Comparison of ENCODE assay signal across 10 cellular contexts in genomic region chr22:17921871-17922821, GRCh38.
DNase-seq lines count a peak whose midpoint lies in the region; ATAC-seq and TF ChIP-seq lines count a peak whose summit lies in the region.
"Had no signal": no experiment of that assay in that cellular context is flagged by ENCODE, and none has a peak within 500 bp of the region (broad histone marks: within the 10 kb centered on the region; RNA-seq: fewer than 3 reads in every experiment).

No MANE protein-coding gene starts in this region.

- H3K36me3 Mint-ChIP-seq in naive B cell: no peaks in the 10 kb centered on the region
- H3K36me3 Mint-ChIP-seq in activated CD4-positive, alpha-beta memory T cell treated with anti-CD3 and anti-CD28 coated beads, Interleukin-2, amount 10 ng/mL, durations not matched to agents 7 days and 5 days (ENCODE audit: low read depth): no peaks in the 10 kb centered on the region

- H3K27ac Mint-ChIP-seq in naive B cell: peak overlapping the region in 5 of 6 donors; percentile 56 to 94 (median 90)
- H3K27ac Mint-ChIP-seq in activated CD4-positive, alpha-beta memory T cell treated with anti-CD3 and anti-CD28 coated beads, Interleukin-2, amount 10 ng/mL, durations not matched to agents 7 days and 5 days: no peak overlapping the region

- POLR2A ChIA-PET in AG04450 (lab: Yijun Ruan, JAX): interaction anchor here (0.6 to 1.2 kb wide), 4 partner anchors 12 to 78 kb away, joined by 3 to 4 read pairs (median 4); no protein-coding TSS in a partner anchor
- POLR2A ChIA-PET in activated CD4-positive, alpha-beta memory T cell treated with anti-CD3 and anti-CD28 coated beads, Interleukin-2, amount 10 ng/mL, durations not matched to agents 7 days and 5 days (lab: Charles Lee): no interaction called here

- no peaks in the 10 kb centered on the region for H3K9me3 Mint-ChIP-seq in naive B cell
- no peaks in the 10 kb centered on the region for H3K9me3 Mint-ChIP-seq in activated CD4-positive, alpha-beta memory T cell treated with anti-CD3 and anti-CD28 coated beads, Interleukin-2, amount 10 ng/mL, durations not matched to agents 7 days and 5 days

- ATAC-seq in naive B cell (ENCODE audit: low read depth in 2 of 2): no peak
- ATAC-seq in HG03175 (IDR thresholded peaks at IDR 0.05; ENCODE audit: unreplicated experiment): no peak

- H3K27me3 Mint-ChIP-seq in naive B cell: no peaks in the 10 kb centered on the region
- H3K27me3 Mint-ChIP-seq in activated CD4-positive, alpha-beta memory T cell treated with anti-CD3 and anti-CD28 coated beads, Interleukin-2, amount 10 ng/mL, durations not matched to agents 7 days and 5 days: no peaks in the 10 kb centered on the region

- CTCF ChIA-PET in AG04450 (lab: Charles Lee): interaction anchor here (0.7 to 1.9 kb wide), 3 partner anchors 92 to 154 kb away, joined by 3 to 6 read pairs (median 6); no protein-coding TSS in a partner anchor
- CTCF ChIA-PET in activated CD4-positive, alpha-beta memory T cell treated with anti-CD3 and anti-CD28 coated beads, Interleukin-2, amount 10 ng/mL, durations not matched to agents 7 days and 5 days (lab: Charles Lee): no interaction called here

- TF ChIP-seq CTCF in AG04450 (IDR thresholded peaks at IDR 0.05; ENCODE audit: low read depth, low read length) (no peak), cardiac muscle cell (IDR thresholded peaks at IDR 0.05; ENCODE audit: low read depth, low read length) (no peak)

- peaks cover 0 to 63% (median 17%) of the 10 kb centered on the region in 3 donors for H3K4me1 Mint-ChIP-seq in naive B cell
- H3K4me1 Mint-ChIP-seq in activated CD4-positive, alpha-beta memory T cell treated with anti-CD3 and anti-CD28 coated beads, Interleukin-2, amount 10 ng/mL, durations not matched to agents 7 days and 5 days: peaks cover 15% of the 10 kb centered on the region

- H3K4me3 ChIP-seq in AG04450 (ENCODE audit: low read depth, low read length) (no peak overlapping the region), SJCRH30 (no peak overlapping the region), cardiac muscle cell (no peak overlapping the region)
- H3K4me3 ChIP-seq: BLaER1 had no signal

- peak overlapping the region; percentile 84 for H3K27ac ChIP-seq in AG04450 (ENCODE audit: low read depth, low read length)
- peak overlapping the region; percentile 54 for H3K27ac ChIP-seq in SJCRH30
- H3K27ac ChIP-seq in cardiac muscle cell: peak overlapping the region; percentile 94
- H3K27ac ChIP-seq: BLaER1 had no signal

- H3K36me3 ChIP-seq in SJCRH30 (no peaks in the 10 kb centered on the region), cardiac muscle cell (no peaks in the 10 kb centered on the region)
- H3K36me3 ChIP-seq: BLaER1 had no signal

- peaks cover 66% of the 10 kb centered on the region for H3K4me1 ChIP-seq in SJCRH30
- peaks cover 68% of the 10 kb centered on the region for H3K4me1 ChIP-seq in cardiac muscle cell (ENCODE audit: low read depth)

- no peak for DNase-seq in AG04450 (ENCODE audit: low read depth, low spot score)
- DNase-seq in SJCRH30: no peak
- DNase-seq in cardiac muscle cell (ENCODE audit: low read depth in 1 of 2, low spot score in 1 of 2): peak in 1 of 2 donors; percentile 89
- DNase-seq in naive B cell: no peak
- DNase-seq in activated CD4-positive, alpha-beta memory T cell treated with anti-CD3 and anti-CD28 coated beads, Interleukin-2, amount 10 ng/mL, durations not matched to agents 7 days and 5 days: no peak
- no peak for DNase-seq in NK-92 treated with Interleukin-12 subunit alpha and Interleukin-12 subunit beta, amount 100 ng/mL, for 24 hours (lab: John Stamatoyannopoulos, UW)
- no peak for DNase-seq in activated CD4-positive, alpha-beta T cell treated with anti-CD3 and anti-CD28 coated beads, Interleukin-2, amount 50 U/mL, for 4 hours
- DNase-seq: activated effector memory CD4-positive, alpha-beta T cell treated with anti-CD3 and anti-CD28 coated beads, Interleukin-2, amount 50 U/mL, for 16 hours had no signal

- H3K27me3 ChIP-seq in AG04450 (ENCODE audit: control insufficient read depth, insufficient read depth, low read length) (no peaks in the 10 kb centered on the region), SJCRH30 (no peaks in the 10 kb centered on the region), cardiac muscle cell (no peaks in the 10 kb centered on the region)
- H3K27me3 ChIP-seq: BLaER1 had no signal

- peak overlapping the region in 5 of 8 donors; percentile 27 to 81 (median 42) for H3K4me3 Mint-ChIP-seq in naive B cell
- no peak overlapping the region for H3K4me3 Mint-ChIP-seq in activated CD4-positive, alpha-beta memory T cell treated with anti-CD3 and anti-CD28 coated beads, Interleukin-2, amount 10 ng/mL, durations not matched to agents 7 days and 5 days

- H3K9me3 ChIP-seq in AG04450 (ENCODE audit: control insufficient read depth, insufficient read depth, low read length) (no peaks in the 10 kb centered on the region), SJCRH30 (replicated peaks) (no peaks in the 10 kb centered on the region), cardiac muscle cell (ENCODE audit: low read depth) (no peaks in the 10 kb centered on the region)
- H3K9me3 ChIP-seq: BLaER1 had no signal
